8 cellular contexts compared by ENCODE assay signal in genomic region chr11:47187723-47188122, GRCh38. TPM values are rescaled to one million over a fixed set of nuclear protein-coding genes. Genes with fewer than 3 reads are reported as not detected.
DNase-seq lines count a peak whose midpoint lies in the region; ATAC-seq and TF ChIP-seq lines count a peak whose summit lies in the region.

No MANE protein-coding gene starts in this region.

- peak overlapping the region; percentile 85 for H2AFZ ChIP-seq in PC-9
- H2AFZ ChIP-seq in osteoblast (ENCODE audit: low read length): peak overlapping the region; percentile 68

- TF ChIP-seq CTCF in CD14-positive monocyte (IDR thresholded peaks at IDR 0.05) (no peak), PC-9 (conservative IDR thresholded peaks at IDR 0.05) (no peak), endothelial cell (IDR thresholded peaks at IDR 0.05; ENCODE audit: unreplicated experiment) (no peak), osteoblast (IDR thresholded peaks at IDR 0.05; ENCODE audit: extremely low read depth, low read depth, low read length) (no peak)

- H3K27ac Mint-ChIP-seq in CD14-positive monocyte (no peak overlapping the region), endothelial cell (ENCODE audit: unreplicated experiment) (no peak overlapping the region)

- peaks cover 0 to 14% (median 0%) of the 10 kb centered on the region in 7 donors for H3K9me3 Mint-ChIP-seq in CD14-positive monocyte
- H3K9me3 Mint-ChIP-seq in endothelial cell (ENCODE audit: unreplicated experiment): no peaks in the 10 kb centered on the region

- BruUV-seq in PC-9 (replicated peaks; lab: Mats Ljungman, UMichigan): no TSS peak

- intact Hi-C loops in CD14-positive monocyte (cut with micrococcal nuclease) (no loop called here), PC-9 (cut with micrococcal nuclease; ENCODE audit: unreplicated experiment) (no loop called here)

- CTCF ChIA-PET in PC-9 (lab: Charles Lee): interaction anchor here (0.7 kb wide), 1 partner anchor 167 kb away, joined by 3 read pairs; no protein-coding TSS in a partner anchor

- H3K4me3 Mint-ChIP-seq in CD14-positive monocyte: peak overlapping the region; percentile 16 to 92
- peak overlapping the region; percentile 67 for H3K4me3 Mint-ChIP-seq in endothelial cell (ENCODE audit: unreplicated experiment)

- H3K4me3 ChIP-seq in PC-9: peak overlapping the region; percentile 77
- H3K4me3 ChIP-seq in osteoblast (ENCODE audit: insufficient read depth, low read length): peak overlapping the region; percentile 77

- no peak for DNase-seq in CD14-positive monocyte (ENCODE audit: low spot score)
- peak in 1 of 2 experiments; percentile 84 for DNase-seq in PC-9
- DNase-seq in endothelial cell (ENCODE audit: low spot score): no peak
- DNase-seq in osteoblast (ENCODE audit: insufficient read length, low spot score, missing footprints): peak; percentile 73
- DNase-seq in activated CD8-positive, alpha-beta memory T cell treated with anti-CD3 and anti-CD28 coated beads, Interleukin-2, amount 50 U/mL, for 48 hours: no peak
- no peak for DNase-seq in hippocampal formation (lab: John Stamatoyannopoulos, UW)
- DNase-seq in NK-92 treated with Interleukin-12 subunit alpha and Interleukin-12 subunit beta, amount 100 ng/mL, for 24 hours (lab: John Stamatoyannopoulos, UW): no peak

- H3K9me3 ChIP-seq in PC-9 (ENCODE audit: insufficient read depth, low read depth) (no peaks in the 10 kb centered on the region), osteoblast (ENCODE audit: low read depth, low read length) (no peaks in the 10 kb centered on the region)

- H3K79me2 ChIP-seq in PC-9 (ENCODE audit: low read depth) (peaks cover 32% of the 10 kb centered on the region), osteoblast (ENCODE audit: insufficient read depth, low read length) (peaks cover 2% of the 10 kb centered on the region)

- H4K20me1 ChIP-seq in PC-9 (ENCODE audit: insufficient read depth) (peaks cover 14% of the 10 kb centered on the region), osteoblast (ENCODE audit: insufficient read depth, low read length) (no peaks in the 10 kb centered on the region)

- H3K36me3 ChIP-seq in PC-9 (ENCODE audit: low read depth) (peaks cover 3% of the 10 kb centered on the region; the same call in 1 of the 2 replicates), osteoblast (ENCODE audit: insufficient read depth, low read length) (no peaks in the 10 kb centered on the region)

- no peaks in the 10 kb centered on the region for H3K27me3 ChIP-seq in PC-9 (ENCODE audit: insufficient read depth, low read depth)
- no peaks in the 10 kb centered on the region for H3K27me3 ChIP-seq in osteoblast (ENCODE audit: insufficient read depth, low read length)

- peaks cover 71% of the 10 kb centered on the region for H3K4me1 ChIP-seq in PC-9 (replicated peaks; ENCODE audit: insufficient read depth)
- H3K4me1 ChIP-seq in osteoblast (ENCODE audit: insufficient read depth, low read length): peaks cover 31% of the 10 kb centered on the region

- no peaks in the 10 kb centered on the region for H3K9me2 ChIP-seq in PC-9 (ENCODE audit: insufficient read depth)

- peaks cover 48% of the 10 kb centered on the region for H3F3A ChIP-seq in PC-9 (ENCODE audit: insufficient read depth, low read depth)

- no peaks in the 10 kb centered on the region for H3K36me3 Mint-ChIP-seq in CD14-positive monocyte
- no peaks in the 10 kb centered on the region for H3K36me3 Mint-ChIP-seq in endothelial cell (ENCODE audit: low read depth, unreplicated experiment)

- H3K4me1 Mint-ChIP-seq in CD14-positive monocyte (peaks cover 14% of the 10 kb centered on the region), endothelial cell (ENCODE audit: unreplicated experiment) (no peaks in the 10 kb centered on the region)

- peaks cover 51 to 68% (median 54%) of the 10 kb centered on the region in 3 donors for H3K27me3 Mint-ChIP-seq in CD14-positive monocyte (ENCODE audit: low read depth in 3 of 3)
- peaks cover 4% of the 10 kb centered on the region for H3K27me3 Mint-ChIP-seq in endothelial cell (ENCODE audit: unreplicated experiment)

- peak overlapping the region; percentile 98 for H3K4me2 ChIP-seq in PC-9
- peak overlapping the region; percentile 79 for H3K4me2 ChIP-seq in osteoblast (ENCODE audit: insufficient read depth, low read length)

- ATAC-seq in HG02870 (IDR thresholded peaks at IDR 0.05; ENCODE audit: unreplicated experiment): no peak

- POLR2A ChIA-PET in PC-9 (lab: Charles Lee; ENCODE audit: unreplicated experiment): interaction anchor here (1.0 to 1.5 kb wide), 3 partner anchors 26 to 29 kb away, joined by 3 to 12 read pairs (median 8); partner anchors contain the start of gene DDB2

- H3K27ac ChIP-seq in PC-9 (peak overlapping the region; percentile 84), osteoblast (ENCODE audit: low read depth, low read length) (peak overlapping the region; percentile 3)

RNA-seq across cellular contexts. Expression of gene PACSIN3, which starts 1.5 kb away (rescaled TPM):
- not detected for polyA plus RNA-seq in CD14-positive monocyte
- 113 and 114 TPM in 2 replicates for total RNA-seq in PC-9 (2021)
- total RNA-seq in endothelial cell (ENCODE audit: unreplicated experiment): 10.7 TPM
- 11.2 and 12.7 TPM in 2 replicates for total RNA-seq in osteoblast

RNA-seq across cellular contexts. Expression of gene ARFGAP2, which starts 11.0 kb away (rescaled TPM):
- 10 to 100 TPM; 59.7 to 61.0 TPM for polyA plus RNA-seq in CD14-positive monocyte
- total RNA-seq in PC-9 (2021) (122 and 130 TPM in 2 replicates), endothelial cell (ENCODE audit: unreplicated experiment) (78.7 TPM), osteoblast (104 and 139 TPM in 2 replicates)

RNA-seq across cellular contexts. Expression of gene DDB2, which starts 27.1 kb away (rescaled TPM):
- polyA plus RNA-seq in CD14-positive monocyte: 1 to 10 TPM; 5.9 to 9.0 TPM
- 72.3 and 85.2 TPM in 2 replicates for total RNA-seq in PC-9 (2021)
- total RNA-seq in endothelial cell (ENCODE audit: unreplicated experiment): 64.4 TPM
- total RNA-seq in osteoblast: 52.5 and 66.6 TPM in 2 replicates
